ENCODE assay signal across 1 cellular context in genomic region chr17:69539781-69540319, GRCh38.
TF ChIP-seq lines count a peak whose summit lies in the region.

No MANE protein-coding gene starts in this region.

TF ChIP-seq in SK-N-SH, 30 proteins besides CTCF, POLR2A, EP300 and RAD21 (continued from another document):
- no peak for TF ChIP-seq ZBTB33 (IDR thresholded peaks at IDR 0.05; ENCODE audit: borderline replicate concordance, low read depth)
- TF ChIP-seq REST (IDR thresholded peaks at IDR 0.05; ENCODE audit: low read depth, low read length): peak; percentile 56; the same call in 1 of the 2 replicates
- TF ChIP-seq FOSL2 (IDR thresholded peaks at IDR 0.05; ENCODE audit: borderline replicate concordance, low read depth): peak; percentile 92
- TF ChIP-seq MEF2A (IDR thresholded peaks at IDR 0.05; ENCODE audit: borderline replicate concordance, low read depth): peak; percentile 72
